9 cellular contexts compared by ENCODE assay signal in the genomic region with DNA sequence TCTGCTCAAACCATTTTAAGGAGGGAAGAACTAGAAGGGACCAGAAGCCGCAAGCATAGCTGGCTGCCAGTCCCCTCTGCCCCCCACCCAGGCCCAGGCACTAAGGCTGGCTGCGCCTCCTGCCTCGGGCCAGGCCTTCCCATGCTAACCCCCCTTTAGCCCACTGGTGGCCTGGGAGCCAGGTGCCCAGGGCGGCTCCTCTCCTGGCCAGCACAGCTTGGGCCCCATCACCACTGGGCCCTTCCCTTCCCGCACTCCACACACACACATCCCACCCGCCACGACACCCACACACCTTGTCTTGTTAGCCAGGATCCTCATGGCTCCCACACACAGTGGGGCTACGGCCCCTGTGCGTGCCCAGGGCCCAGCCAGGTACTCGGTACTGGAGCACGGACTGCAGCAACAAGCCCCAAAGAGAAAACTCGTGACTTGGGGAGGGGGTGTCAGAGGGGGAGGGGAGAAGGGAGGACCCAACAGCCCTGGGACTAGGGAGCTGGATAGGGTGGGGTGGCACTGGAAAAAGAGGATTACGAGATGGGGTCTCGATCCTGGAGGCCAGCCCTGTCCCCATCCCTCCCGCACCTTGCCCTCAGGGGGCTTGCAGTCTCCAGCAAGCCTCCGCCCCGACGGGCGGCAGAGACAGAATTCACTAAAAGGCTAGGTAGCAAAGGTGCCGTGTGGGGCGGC. TPM values are rescaled to one million over a fixed set of nuclear protein-coding genes. Genes with fewer than 3 reads are reported as not detected.
DNase-seq lines count a peak whose midpoint lies in the region; ATAC-seq, FAIRE-seq and TF ChIP-seq lines count a peak whose summit lies in the region.
"Had no signal": no experiment of that assay in that cellular context is flagged by ENCODE, and none has a peak within 500 bp of the region (broad histone marks: within the 10 kb centered on the region; RNA-seq: fewer than 3 reads in every experiment).

No MANE protein-coding gene starts in this region.

- POLR2A ChIA-PET in activated CD4-positive, alpha-beta memory T cell treated with anti-CD3 and anti-CD28 coated beads for 36 hours (lab: Charles Lee) = interaction anchor here (1.1 to 6.4 kb wide), 4 partner anchors 13 to 120 kb away, joined by 4 to 56 read pairs (median 40); partner anchors contain the start of gene DDX6
- POLR2A ChIA-PET in activated CD4-positive, alpha-beta memory T cell treated with anti-CD3 and anti-CD28 coated beads, Interleukin-2, amount 10 ng/mL, durations not matched to agents 7 days and 5 days (lab: Charles Lee) = interaction anchor here (1.0 kb wide), 1 partner anchor 185 kb away, joined by 3 read pairs; no protein-coding TSS in a partner anchor

- H3K4me1 Mint-ChIP-seq in activated CD4-positive, alpha-beta memory T cell treated with anti-CD3 and anti-CD28 coated beads for 36 hours (ENCODE audit: low read depth) = peaks cover 67% of the 10 kb centered on the region
- H3K4me1 Mint-ChIP-seq in activated CD4-positive, alpha-beta memory T cell treated with anti-CD3 and anti-CD28 coated beads, Interleukin-2, amount 10 ng/mL, durations not matched to agents 7 days and 5 days = peaks cover 57% of the 10 kb centered on the region

- no peaks in the 10 kb centered on the region for H3K9me3 Mint-ChIP-seq in activated CD4-positive, alpha-beta memory T cell treated with anti-CD3 and anti-CD28 coated beads for 36 hours
- no peaks in the 10 kb centered on the region for H3K9me3 Mint-ChIP-seq in activated CD4-positive, alpha-beta memory T cell treated with anti-CD3 and anti-CD28 coated beads, Interleukin-2, amount 10 ng/mL, durations not matched to agents 7 days and 5 days

- peak overlapping the region; percentile 20 for H3K4me3 Mint-ChIP-seq in activated CD4-positive, alpha-beta memory T cell treated with anti-CD3 and anti-CD28 coated beads for 36 hours
- H3K4me3 Mint-ChIP-seq in activated CD4-positive, alpha-beta memory T cell treated with anti-CD3 and anti-CD28 coated beads, Interleukin-2, amount 10 ng/mL, durations not matched to agents 7 days and 5 days = no peak overlapping the region

- H3K4me1 ChIP-seq in mesodermal cell (ENCODE audit: control insufficient read depth, insufficient read depth, low read length, poor library complexity, severe bottlenecking) (peaks cover 67% of the 10 kb centered on the region), upper lobe of left lung (peaks cover 78 to 83% (median 78%) of the 10 kb centered on the region in 4 donors)

- no peak for TF ChIP-seq EP300 in upper lobe of left lung (IDR thresholded peaks at IDR 0.05)

- CTCF ChIA-PET in activated CD4-positive, alpha-beta memory T cell treated with anti-CD3 and anti-CD28 coated beads for 36 hours (lab: Charles Lee) = interaction anchor here (1.3 to 15.0 kb wide), 3 partner anchors 20 to 220 kb away, joined by 6 to 311 read pairs (median 24); partner anchors contain the start of genes BCL9L and UPK2
- CTCF ChIA-PET in activated CD4-positive, alpha-beta memory T cell treated with anti-CD3 and anti-CD28 coated beads, Interleukin-2, amount 10 ng/mL, durations not matched to agents 7 days and 5 days (lab: Charles Lee) = interaction anchor here (0.8 to 9.8 kb wide), 3 partner anchors 17 to 220 kb away, joined by 3 to 270 read pairs (median 3); partner anchors contain the start of gene BCL9L

- H3K27ac Mint-ChIP-seq in activated CD4-positive, alpha-beta memory T cell treated with anti-CD3 and anti-CD28 coated beads for 36 hours = peak overlapping the region; percentile 64
- H3K27ac Mint-ChIP-seq in activated CD4-positive, alpha-beta memory T cell treated with anti-CD3 and anti-CD28 coated beads, Interleukin-2, amount 10 ng/mL, durations not matched to agents 7 days and 5 days = no peak overlapping the region

- FAIRE-seq in RCC 7860 (lab: Jason Lieb, UNC) = no peak
- FAIRE-seq: frontal cortex had no signal

- H3K36me3 ChIP-seq in mesodermal cell (ENCODE audit: control insufficient read depth, insufficient read depth, low read length) (peaks cover 38% of the 10 kb centered on the region), upper lobe of left lung (peaks cover 2 to 36% (median 20%) of the 10 kb centered on the region in 4 donors)

- TF ChIP-seq POLR2A in upper lobe of left lung (IDR thresholded peaks at IDR 0.05) = peak in 1 of 4 donors; percentile 5

- 6 to 11% methylated on average over 9 to 12 of the region's 21 CpGs for WGBS in mesodermal cell (ENCODE audit: insufficient coverage in 2 of 2), 2 experiments
- WGBS in upper lobe of left lung, 2 donors = 46 to 55% methylated on average over 14 to 17 of the region's 21 CpGs

- no peaks in the 10 kb centered on the region for H3K27me3 Mint-ChIP-seq in activated CD4-positive, alpha-beta memory T cell treated with anti-CD3 and anti-CD28 coated beads for 36 hours
- H3K27me3 Mint-ChIP-seq in activated CD4-positive, alpha-beta memory T cell treated with anti-CD3 and anti-CD28 coated beads, Interleukin-2, amount 10 ng/mL, durations not matched to agents 7 days and 5 days = no peaks in the 10 kb centered on the region

- no peaks in the 10 kb centered on the region for H3K9me3 ChIP-seq in mesodermal cell (ENCODE audit: control insufficient read depth, low read length)
- no peaks in the 10 kb centered on the region for H3K9me3 ChIP-seq in upper lobe of left lung

- H3K4me3 ChIP-seq in coronary artery (peak overlapping the region; percentile 82), mesodermal cell (ENCODE audit: extremely low read depth, insufficient read depth, low read length, poor library complexity, severe bottlenecking) (peak overlapping the region; percentile 33), upper lobe of left lung (peak overlapping the region; percentile 6 to 48 (median 32))

- no peak for TF ChIP-seq CTCF in coronary artery (IDR thresholded peaks at IDR 0.05)
- no peak for TF ChIP-seq CTCF in upper lobe of left lung (IDR thresholded peaks at IDR 0.05)

- no peaks in the 10 kb centered on the region for H3K27me3 ChIP-seq in upper lobe of left lung

- H3K27ac ChIP-seq in coronary artery (peak overlapping the region; percentile 96 to 100), mesodermal cell (ENCODE audit: low read depth, low read length, severe bottlenecking) (peak overlapping the region; percentile 100), upper lobe of left lung (peak overlapping the region; percentile 94 to 98 (median 97))

- H3K36me3 Mint-ChIP-seq in activated CD4-positive, alpha-beta memory T cell treated with anti-CD3 and anti-CD28 coated beads for 36 hours = peaks cover 13% of the 10 kb centered on the region
- H3K36me3 Mint-ChIP-seq in activated CD4-positive, alpha-beta memory T cell treated with anti-CD3 and anti-CD28 coated beads, Interleukin-2, amount 10 ng/mL, durations not matched to agents 7 days and 5 days (ENCODE audit: low read depth) = peaks cover 23% of the 10 kb centered on the region

- no peak for DNase-seq in activated CD4-positive, alpha-beta memory T cell treated with anti-CD3 and anti-CD28 coated beads for 36 hours
- DNase-seq in activated CD4-positive, alpha-beta memory T cell treated with anti-CD3 and anti-CD28 coated beads, Interleukin-2, amount 10 ng/mL, durations not matched to agents 7 days and 5 days = no peak
- no peak for DNase-seq in coronary artery (ENCODE audit: low spot score)
- DNase-seq in upper lobe of left lung = peak in 1 of 2 donors; percentile 74
- DNase-seq in T-helper 9 cell = no peak
- DNase-seq in RCC 7860 (ENCODE audit: low spot score) = no peak

- ATAC-seq in upper lobe of left lung (ENCODE audit: low FRiP score in 2 of 2) = no peak
- no peak for ATAC-seq in HG02623 (IDR thresholded peaks at IDR 0.05; ENCODE audit: unreplicated experiment)

- intact Hi-C loops in activated CD4-positive, alpha-beta memory T cell treated with anti-CD3 and anti-CD28 coated beads for 36 hours (cut with micrococcal nuclease) = no loop called here

RNA-seq across cellular contexts. Expression of gene BCL9L, which starts 16.0 kb away (rescaled TPM):
- 10 to 100 TPM; 28.2 to 31.8 TPM for total RNA-seq in activated CD4-positive, alpha-beta memory T cell treated with anti-CD3 and anti-CD28 coated beads for 36 hours
- 10 to 100 TPM; 56.8 to 62.5 TPM for total RNA-seq in activated CD4-positive, alpha-beta memory T cell treated with anti-CD3 and anti-CD28 coated beads, Interleukin-2, amount 10 ng/mL, durations not matched to agents 7 days and 5 days
- 31.3 TPM for polyA plus RNA-seq in mesodermal cell (2013, experiment 1 of 2)
- 31.9 TPM for polyA plus RNA-seq in mesodermal cell (2013, experiment 2 of 2)
- 10 to 100 TPM; 28.7 to 70.2 (median 66.4) TPM for total RNA-seq in upper lobe of left lung

RNA-seq across cellular contexts. Expression of gene CXCR5, which starts 26.1 kb away (rescaled TPM):
- 10 to 100 TPM; 28.0 to 28.3 TPM for total RNA-seq in activated CD4-positive, alpha-beta memory T cell treated with anti-CD3 and anti-CD28 coated beads for 36 hours
- total RNA-seq in activated CD4-positive, alpha-beta memory T cell treated with anti-CD3 and anti-CD28 coated beads, Interleukin-2, amount 10 ng/mL, durations not matched to agents 7 days and 5 days = under 1 TPM; 0.83 to 0.86 TPM
- polyA plus RNA-seq in mesodermal cell (2013, experiment 1 of 2) = not detected
- not detected for polyA plus RNA-seq in mesodermal cell (2013, experiment 2 of 2)
- total RNA-seq in upper lobe of left lung = under 1 TPM in 4 of 6 donors, not detected in 2; under 0.01 to 0.17 (median 0.16) TPM
- total RNA-seq: frontal cortex had no signal

RNA-seq across cellular contexts. Expression of gene UPK2, which starts 46.3 kb away (rescaled TPM):
- total RNA-seq in activated CD4-positive, alpha-beta memory T cell treated with anti-CD3 and anti-CD28 coated beads for 36 hours = not detected
- total RNA-seq in activated CD4-positive, alpha-beta memory T cell treated with anti-CD3 and anti-CD28 coated beads, Interleukin-2, amount 10 ng/mL, durations not matched to agents 7 days and 5 days = not detected
- polyA plus RNA-seq in mesodermal cell (2013, experiment 1 of 2) = not detected
- 0.35 TPM for polyA plus RNA-seq in mesodermal cell (2013, experiment 2 of 2)
- total RNA-seq in upper lobe of left lung = not detected
- total RNA-seq: frontal cortex had no signal

Comparison
In these comparisons a context has a peak if more than half of its experiments do, and no peak if none do; other contexts are left out.
1. RNA of gene CXCR5, which starts 26.1 kb away (total RNA-seq): 28.0 to 28.3 TPM in activated CD4-positive, alpha-beta memory T cell treated with anti-CD3 and anti-CD28 coated beads for 36 hours; 0.83 to 0.86 TPM in activated CD4-positive, alpha-beta memory T cell treated with anti-CD3 and anti-CD28 coated beads, Interleukin-2, amount 10 ng/mL, durations not matched to agents 7 days and 5 days and under 0.01 to 0.17 TPM in upper lobe of left lung; every median in the first group is over 10 times any median in the second.
2. H3K4me3 ChIP-seq: peak in every context shown above with its lines; median percentile 82 in coronary artery; 33 in mesodermal cell; 32 in upper lobe of left lung.
3. Peak in every context shown above with its lines, with median percentiles within 50 percentile points of each other: H3K27ac ChIP-seq.